Comparison of ENCODE assay signal across 26 cellular contexts in genomic region chr4:186927624-186928023, GRCh38.
DNase-seq lines count a peak whose midpoint lies in the region; ATAC-seq and TF ChIP-seq lines count a peak whose summit lies in the region.
"Had no signal": no experiment of that assay in that cellular context is flagged by ENCODE, and none has a peak within 500 bp of the region (broad histone marks: within the 10 kb centered on the region; RNA-seq: fewer than 3 reads in every experiment).

No MANE protein-coding gene starts in this region.

- H3K4me1 ChIP-seq in OCI-LY1 (ENCODE audit: insufficient read depth, low read length, severe bottlenecking) (peaks cover 8% of the 10 kb centered on the region), endodermal cell (ENCODE audit: control insufficient read depth, insufficient read depth, low read length) (no peaks in the 10 kb centered on the region), ovary (ENCODE audit: insufficient read depth) (no peaks in the 10 kb centered on the region)
- H3K4me1 ChIP-seq: Caco-2 had no signal

- H3K36me3 ChIP-seq in OCI-LY1 (ENCODE audit: insufficient read depth, low read length), result no peaks in the 10 kb centered on the region
- H3K36me3 ChIP-seq in endodermal cell (ENCODE audit: control insufficient read depth, insufficient read depth, low read length), result no peaks in the 10 kb centered on the region
- no peaks in the 10 kb centered on the region for H3K36me3 ChIP-seq in ovary
- H3K36me3 ChIP-seq: BLaER1 treated with 17β-estradiol and CSF1 and Interleukin-3, amounts not matched to agents 10 nM and 100 nM had no signal

- TF ChIP-seq EP300 in ovary (IDR thresholded peaks at IDR 0.05), result no peak

- 88% methylated on average over 1 of the region's 2 CpGs; no CpG with 5 or more reads in 1 of the 2 experiments for WGBS in endodermal cell (ENCODE audit: insufficient coverage in 1 of 2, insufficient read length in 1 of 2), 2 experiments
- 62 to 79% (median 77%) methylated on average over 2 of the region's 2 CpGs for WGBS in ovary, 3 donors

- TF ChIP-seq CTCF in OCI-LY1 (IDR thresholded peaks at IDR 0.05; ENCODE audit: low read length) (no peak; the same call in 1 of the 2 replicates), endodermal cell (conservative IDR thresholded peaks at IDR 0.05) (peak; percentile 48), ovary (IDR thresholded peaks at IDR 0.05) (no peak)

- H3K27me3 Mint-ChIP-seq in endodermal cell (ENCODE audit: insufficient read depth), result no peaks in the 10 kb centered on the region
- H3K27me3 Mint-ChIP-seq: CD4-positive, alpha-beta memory T cell had no signal

- intact Hi-C loops in ovary (cut with DNase I), result no loop called here

- H3K9me3 Mint-ChIP-seq in endodermal cell, result peaks cover 5% of the 10 kb centered on the region

- H3K27ac ChIP-seq in OCI-LY1 (ENCODE audit: low read depth, low read length, poor library complexity, severe bottlenecking), result no peak overlapping the region
- H3K27ac ChIP-seq in endodermal cell (ENCODE audit: low read depth, low read length), result no peak overlapping the region
- no peak overlapping the region for H3K27ac ChIP-seq in ovary
- H3K27ac ChIP-seq: 22Rv1; BLaER1 treated with 17β-estradiol and CSF1 and Interleukin-3, amounts not matched to agents 10 nM and 100 nM; RWPE1 had no signal

- H3K9me2 ChIP-seq in OCI-LY1 (ENCODE audit: low read depth, low read length), result no peaks in the 10 kb centered on the region
- H3K9me2 ChIP-seq: SK-N-SH had no signal

- H4K20me1 ChIP-seq in OCI-LY1 (ENCODE audit: insufficient read depth, low read length), result no peaks in the 10 kb centered on the region
- H4K20me1 ChIP-seq: BLaER1 treated with 17β-estradiol and CSF1 and Interleukin-3, amounts not matched to agents 10 nM and 100 nM had no signal

- ATAC-seq in HG02763 (IDR thresholded peaks at IDR 0.05; ENCODE audit: unreplicated experiment), result no peak
- ATAC-seq in GM21825 (IDR thresholded peaks at IDR 0.05; ENCODE audit: unreplicated experiment), result no peak
- ATAC-seq: PC-3 had no signal

- H3K4me1 Mint-ChIP-seq in endodermal cell, result no peaks in the 10 kb centered on the region
- H3K4me1 Mint-ChIP-seq: CD4-positive, alpha-beta memory T cell had no signal

- DNase-seq in DMS53 (lab: John Stamatoyannopoulos, UW), result peak; percentile 3
- DNase-seq in DMS53 treated with DMSO at 0.1 percent for 48 hours (lab: John Stamatoyannopoulos, UW; ENCODE audit: unreplicated experiment), result no peak
- no peak for DNase-seq in endodermal cell
- DNase-seq in ovary, result no peak
- DNase-seq in cortex of kidney (lab: John Stamatoyannopoulos, UW), result no peak
- DNase-seq: ACHN; Caco-2; CD4-positive, alpha-beta memory T cell; DMS 273 treated with DMSO at 0.1 percent for 48 hours; GOT3; Karpas-422; MM.1S; NCI-H1048; NCI-H1417 treated with DMSO at 0.1 percent for 48 hours; NCI-H187; NCI-H446; NCI-H526; PC-3; SIG-M5; SK-N-SH had no signal

- no peaks in the 10 kb centered on the region for H3K27me3 ChIP-seq in OCI-LY1 (ENCODE audit: insufficient read depth, low read length)
- H3K27me3 ChIP-seq in endodermal cell (ENCODE audit: control insufficient read depth, insufficient read depth, low read length, poor library complexity, severe bottlenecking), result no peaks in the 10 kb centered on the region
- no peaks in the 10 kb centered on the region for H3K27me3 ChIP-seq in ovary
- H3K27me3 ChIP-seq: BLaER1 treated with 17β-estradiol and CSF1 and Interleukin-3, amounts not matched to agents 10 nM and 100 nM had no signal

- H3K79me2 ChIP-seq in OCI-LY1 (ENCODE audit: insufficient read depth, low read length), result no peaks in the 10 kb centered on the region

- H3K36me3 Mint-ChIP-seq in endodermal cell (ENCODE audit: low read depth), result no peaks in the 10 kb centered on the region
- H3K36me3 Mint-ChIP-seq: CD4-positive, alpha-beta memory T cell had no signal

- no peak overlapping the region for H3K4me2 ChIP-seq in OCI-LY1 (ENCODE audit: low read length)
- H3K4me2 ChIP-seq: BLaER1 treated with 17β-estradiol and CSF1 and Interleukin-3, amounts not matched to agents 10 nM and 100 nM; SK-N-SH had no signal

- no peaks in the 10 kb centered on the region for H3K9me3 ChIP-seq in OCI-LY1 (ENCODE audit: low read length)
- H3K9me3 ChIP-seq in endodermal cell (ENCODE audit: control insufficient read depth, low read length), result no peaks in the 10 kb centered on the region
- H3K9me3 ChIP-seq in ovary, result peaks cover 0 to 2% of the 10 kb centered on the region in 2 donors
- H3K9me3 ChIP-seq: Caco-2, SK-N-SH had no signal

- no peaks in the 10 kb centered on the region for H3F3A ChIP-seq in OCI-LY1 (ENCODE audit: insufficient read depth, low read length)

- no peak overlapping the region for H3K27ac Mint-ChIP-seq in endodermal cell
- H3K27ac Mint-ChIP-seq: CD4-positive, alpha-beta memory T cell had no signal

- H2AFZ ChIP-seq in OCI-LY1 (ENCODE audit: low read length), result peak overlapping the region; percentile 88

- H3K9ac ChIP-seq in OCI-LY1 (ENCODE audit: low read length) (no peak overlapping the region; the same call in 1 of the 2 replicates), endodermal cell (ENCODE audit: extremely low read depth, low read length, poor library complexity, severe bottlenecking) (no peak overlapping the region)
- H3K9ac ChIP-seq: BLaER1 treated with 17β-estradiol and CSF1 and Interleukin-3, amounts not matched to agents 10 nM and 100 nM; SK-N-SH had no signal

- TF ChIP-seq POLR2A in ovary (IDR thresholded peaks at IDR 0.05), result no peak

- H3K4me3 Mint-ChIP-seq in endodermal cell, result no peak overlapping the region
- H3K4me3 Mint-ChIP-seq: CD4-positive, alpha-beta memory T cell had no signal

- H3K4me3 ChIP-seq in OCI-LY1 (ENCODE audit: low read depth, low read length, poor library complexity, severe bottlenecking), result no peak overlapping the region
- H3K4me3 ChIP-seq in endodermal cell (ENCODE audit: low read length), result no peak overlapping the region
- no peak overlapping the region for H3K4me3 ChIP-seq in ovary
- H3K4me3 ChIP-seq: BLaER1 treated with 17β-estradiol and CSF1 and Interleukin-3, amounts not matched to agents 10 nM and 100 nM had no signal
